In the genomic region with DNA sequence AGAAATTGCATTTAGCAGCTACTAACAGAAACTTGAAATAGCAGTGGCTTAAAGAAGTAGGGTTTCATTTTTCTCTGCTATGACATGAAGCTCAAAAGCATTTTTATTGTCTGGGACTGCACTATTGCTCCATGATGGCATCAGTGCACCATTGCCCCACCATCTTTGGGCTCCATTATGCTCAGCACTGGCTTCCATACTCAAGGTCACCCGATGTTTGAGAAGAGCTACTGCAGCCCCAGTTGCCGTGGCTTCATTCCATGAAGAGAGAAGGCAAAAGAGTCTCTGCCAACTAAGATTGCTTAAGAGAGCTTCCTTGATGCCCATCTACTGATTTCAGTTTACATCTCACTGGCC, we compare ENCODE assay signal across 12 cellular contexts.
"Had no signal": no experiment of that assay in that cellular context is flagged by ENCODE, and none has a peak within 500 bp of the region (broad histone marks: within the 10 kb centered on the region; RNA-seq: fewer than 3 reads in every experiment).

No MANE protein-coding gene starts in this region.

- H3K27me3 Mint-ChIP-seq: activated T-helper 17 cell treated with anti-CD3 and anti-CD28 coated beads, Interleukin-2, amount 50 U/mL, for 72 hours; naive thymus-derived CD4-positive, alpha-beta T cell had no signal

- H2AFZ ChIP-seq: parathyroid adenoma had no signal

- H3K79me2 ChIP-seq: parathyroid adenoma had no signal

- H3K4me3 ChIP-seq: mucosa of descending colon, tibial nerve, uterus had no signal

- H3K9me3 Mint-ChIP-seq: activated T-helper 17 cell treated with anti-CD3 and anti-CD28 coated beads, Interleukin-2, amount 50 U/mL, for 72 hours; naive thymus-derived CD4-positive, alpha-beta T cell had no signal

- H3K27me3 ChIP-seq: neutrophil, tibial nerve, uterus had no signal

- H3K4me1 Mint-ChIP-seq: activated T-helper 17 cell treated with anti-CD3 and anti-CD28 coated beads, Interleukin-2, amount 50 U/mL, for 72 hours; naive thymus-derived CD4-positive, alpha-beta T cell had no signal

- ATAC-seq: activated T-helper 17 cell treated with anti-CD3 and anti-CD28 coated beads, Interleukin-2, amount 50 U/mL, for 72 hours; left lobe of liver; mucosa of descending colon; naive thymus-derived CD4-positive, alpha-beta T cell had no signal

- H3K4me1 ChIP-seq: parathyroid adenoma, tibial nerve, uterus had no signal

- H3K27ac ChIP-seq: neutrophil, parathyroid adenoma, tibial nerve, uterus had no signal

- H3K4me3 Mint-ChIP-seq: activated T-helper 17 cell treated with anti-CD3 and anti-CD28 coated beads, Interleukin-2, amount 50 U/mL, for 72 hours; naive thymus-derived CD4-positive, alpha-beta T cell had no signal

- H3K36me3 ChIP-seq: uterus had no signal

- DNase-seq: activated naive CD4-positive, alpha-beta T cell treated with Interleukin-2 at 50 U/mL for 16 hours; hippocampal formation; mucosa of descending colon; naive thymus-derived CD4-positive, alpha-beta T cell; stimulated activated CD4-positive, alpha-beta T cell treated with anti-CD3 and anti-CD28 coated beads, Interleukin-2, amount 100 ng/mL, for 48 hours; stimulated activated naive CD4-positive, alpha-beta T cell; uterus had no signal

- H3K9me3 ChIP-seq: mucosa of descending colon, neutrophil, tibial nerve, uterus had no signal

- H3K27ac Mint-ChIP-seq: activated T-helper 17 cell treated with anti-CD3 and anti-CD28 coated beads, Interleukin-2, amount 50 U/mL, for 72 hours; naive thymus-derived CD4-positive, alpha-beta T cell had no signal

- H3K9ac ChIP-seq: parathyroid adenoma had no signal
